21 cellular contexts compared by ENCODE assay signal in genomic region chr4:173005912-173006633, GRCh38.
DNase-seq lines count a peak whose midpoint lies in the region; ATAC-seq and TF ChIP-seq lines count a peak whose summit lies in the region.
"Had no signal": no experiment of that assay in that cellular context is flagged by ENCODE, and none has a peak within 500 bp of the region (broad histone marks: within the 10 kb centered on the region; RNA-seq: fewer than 3 reads in every experiment).

No MANE protein-coding gene starts in this region.

- H3K4me1 ChIP-seq in ascending aorta (peaks cover 0 to 8% of the 10 kb centered on the region in 2 donors), parathyroid adenoma (no peaks in the 10 kb centered on the region), upper lobe of right lung (no peaks in the 10 kb centered on the region)
- H3K4me1 ChIP-seq: gastrocnemius medialis, upper lobe of left lung had no signal

- H3K4me3 ChIP-seq in ascending aorta (no peak overlapping the region), parathyroid adenoma (ENCODE audit: low read depth, low read length) (no peak overlapping the region), upper lobe of right lung (no peak overlapping the region)
- H3K4me3 ChIP-seq: gastrocnemius medialis, upper lobe of left lung had no signal

- ATAC-seq in HG02678 (IDR thresholded peaks at IDR 0.05; ENCODE audit: unreplicated experiment) (no peak), HG03565 (IDR thresholded peaks at IDR 0.05; ENCODE audit: unreplicated experiment) (no peak), upper lobe of right lung (no peak)
- ATAC-seq: gastrocnemius medialis, natural killer cell, Right ventricle myocardium inferior had no signal

- TF ChIP-seq CTCF in ascending aorta (IDR thresholded peaks at IDR 0.05) (no peak), parathyroid adenoma (IDR thresholded peaks at IDR 0.05) (no peak), upper lobe of right lung (IDR thresholded peaks at IDR 0.05) (no peak)

- DNase-seq in DMS79 treated with DMSO at 0.1 percent for 48 hours (lab: John Stamatoyannopoulos, UW) (peak; percentile 94), NCI-H2029 (lab: John Stamatoyannopoulos, UW) (peak; percentile 46), ascending aorta (ENCODE audit: low spot score in 2 of 2) (no peak), UCSD-AML1 (lab: John Stamatoyannopoulos, UW; ENCODE audit: unreplicated experiment) (no peak), upper lobe of right lung (no peak)
- DNase-seq: activated naive CD4-positive, alpha-beta T cell treated with anti-CD3 and anti-CD28 coated beads, Interleukin-2, amount 50 U/mL, for 16 hours; CD8-positive, alpha-beta memory T cell; cerebellar nuclear complex; effector CD4-positive, alpha-beta T cell; erythroblast; gastrocnemius medialis; H9; natural killer cell; NCI-H1694 treated with DMSO at 0.1 percent for 48 hours; NCI-H526 treated with DMSO at 0.1 percent for 48 hours; stimulated activated naive CD4-positive, alpha-beta T cell; upper lobe of left lung had no signal

- peak overlapping the region; percentile 56 for H2AFZ ChIP-seq in parathyroid adenoma

- no peak overlapping the region for H3K4me2 ChIP-seq in parathyroid adenoma (ENCODE audit: low read length)

- H3K27me3 ChIP-seq in ascending aorta = no peaks in the 10 kb centered on the region
- no peaks in the 10 kb centered on the region for H3K27me3 ChIP-seq in parathyroid adenoma (ENCODE audit: control insufficient read depth, insufficient read depth, low read length)
- H3K27me3 ChIP-seq in upper lobe of right lung = no peaks in the 10 kb centered on the region
- H3K27me3 ChIP-seq: gastrocnemius medialis, upper lobe of left lung had no signal

- H3K36me3 ChIP-seq in ascending aorta (no peaks in the 10 kb centered on the region), parathyroid adenoma (ENCODE audit: control insufficient read depth, insufficient read depth, low read length) (no peaks in the 10 kb centered on the region), upper lobe of right lung (no peaks in the 10 kb centered on the region)
- H3K36me3 ChIP-seq: gastrocnemius medialis, upper lobe of left lung had no signal

- no peak overlapping the region for H3K9ac ChIP-seq in parathyroid adenoma

- intact Hi-C loops in ascending aorta (cut with DNase I) = no loop called here
- intact Hi-C loops in upper lobe of right lung (cut with DNase I) = no loop called here

- no peaks in the 10 kb centered on the region for H3K79me2 ChIP-seq in parathyroid adenoma

- no peaks in the 10 kb centered on the region for H3K9me3 ChIP-seq in ascending aorta
- H3K9me3 ChIP-seq in parathyroid adenoma (ENCODE audit: control insufficient read depth, low read length) = no peaks in the 10 kb centered on the region
- no peaks in the 10 kb centered on the region for H3K9me3 ChIP-seq in upper lobe of right lung
- H3K9me3 ChIP-seq: gastrocnemius medialis, upper lobe of left lung had no signal

- H3K27ac ChIP-seq in ascending aorta (peak overlapping the region; percentile 65 to 80), parathyroid adenoma (no peak overlapping the region), upper lobe of right lung (no peak overlapping the region)
- H3K27ac ChIP-seq: gastrocnemius medialis, upper lobe of left lung had no signal

Comparison
In these comparisons a context has a peak if more than half of its experiments do, and no peak if none do; other contexts are left out.
1. DNase-seq: peak in DMS79 treated with DMSO at 0.1 percent for 48 hours (single experiment) and NCI-H2029 (single experiment); none in ascending aorta (0 of 2), UCSD-AML1 (single experiment) and upper lobe of right lung (single experiment).
2. H3K27ac ChIP-seq: peak in ascending aorta (2 of 2); none in parathyroid adenoma (single experiment) and upper lobe of right lung (single experiment).